In genomic region chr12:124487065-124487833, GRCh38 we compare ENCODE assay signal across 1 cellular context.
TF ChIP-seq lines count a peak whose summit lies in the region.

No MANE protein-coding gene starts in this region.

TF ChIP-seq in K562, 482 proteins besides CTCF, POLR2A, EP300 and RAD21 (continued from another document):
- TF ChIP-seq HNRNPLL (IDR thresholded peaks at IDR 0.05; ENCODE audit: low read depth, low read length, poor library complexity, severe bottlenecking) (peak; percentile 56), ZNF696 (CRISPR knock-in tag; conservative IDR thresholded peaks at IDR 0.05) (no peak), TOE1 (IDR thresholded peaks at IDR 0.05; ENCODE audit: borderline replicate concordance) (0 out of 2 replicates have a peak, but pooled peaks have one; percentile 29), TOE1 (CRISPR knock-in tag; IDR thresholded peaks at IDR 0.05; ENCODE audit: borderline replicate concordance, low read depth) (no peak), NR2C2 (CRISPR knock-in tag; IDR thresholded peaks at IDR 0.05) (peak; percentile 25; the same call in 1 of the 2 replicates), NR2C2 (tag; IDR thresholded peaks at IDR 0.05) (peak; percentile 79; the same call in 1 of the 2 replicates), ZNF57 (CRISPR knock-in tag; IDR thresholded peaks at IDR 0.05) (no peak), CBX1 (IDR thresholded peaks at IDR 0.05; ENCODE audit: low read depth) (no peak), ZNF76 (CRISPR knock-in tag; IDR thresholded peaks at IDR 0.05; ENCODE audit: borderline replicate concordance) (no peak), SIN3A (IDR thresholded peaks at IDR 0.05; ENCODE audit: borderline replicate concordance in 2 of 2, control insufficient read depth in 1 of 2, low read depth in 2 of 2, low read length in 2 of 2) (peak in 1 of 2 experiments; percentile 55; a peak in 1 of 4 replicates), JUND (IDR thresholded peaks at IDR 0.05; ENCODE audit: borderline replicate concordance, low read depth, low read length) (peak; percentile 14; the same call in 1 of the 2 replicates), JUND (tag; IDR thresholded peaks at IDR 0.05; ENCODE audit: borderline replicate concordance, low read depth, low read length) (0 out of 3 replicates have a peak, but pooled peaks have one; percentile 18), TFAP4 (CRISPR knock-in tag; IDR thresholded peaks at IDR 0.05; ENCODE audit: borderline replicate concordance) (peak; percentile 96), FOXJ2 (tag; IDR thresholded peaks at IDR 0.05) (no peak), ARNT (IDR thresholded peaks at IDR 0.05) (peak in 1 of 2 experiments; percentile 73; a peak in 1 of 4 replicates), ARID1B (IDR thresholded peaks at IDR 0.05) (peak; percentile 74), MAZ (CRISPR knock-in tag; conservative IDR thresholded peaks at IDR 0.05 in 1 of 2, IDR thresholded peaks at IDR 0.05 in 1 of 2) (peak in 1 of 2 experiments; percentile 13; a peak in 1 of 4 replicates), IRF9 (tag; IDR thresholded peaks at IDR 0.05) (no peak), SMARCA5 (IDR thresholded peaks at IDR 0.05) (no peak), MTF1 (CRISPR knock-in tag; IDR thresholded peaks at IDR 0.05; ENCODE audit: borderline replicate concordance) (no peak), ZFPM2 (CRISPR knock-in tag; IDR thresholded peaks at IDR 0.05) (no peak)
